Comparison of ENCODE assay signal across 8 cellular contexts in the genomic region with DNA sequence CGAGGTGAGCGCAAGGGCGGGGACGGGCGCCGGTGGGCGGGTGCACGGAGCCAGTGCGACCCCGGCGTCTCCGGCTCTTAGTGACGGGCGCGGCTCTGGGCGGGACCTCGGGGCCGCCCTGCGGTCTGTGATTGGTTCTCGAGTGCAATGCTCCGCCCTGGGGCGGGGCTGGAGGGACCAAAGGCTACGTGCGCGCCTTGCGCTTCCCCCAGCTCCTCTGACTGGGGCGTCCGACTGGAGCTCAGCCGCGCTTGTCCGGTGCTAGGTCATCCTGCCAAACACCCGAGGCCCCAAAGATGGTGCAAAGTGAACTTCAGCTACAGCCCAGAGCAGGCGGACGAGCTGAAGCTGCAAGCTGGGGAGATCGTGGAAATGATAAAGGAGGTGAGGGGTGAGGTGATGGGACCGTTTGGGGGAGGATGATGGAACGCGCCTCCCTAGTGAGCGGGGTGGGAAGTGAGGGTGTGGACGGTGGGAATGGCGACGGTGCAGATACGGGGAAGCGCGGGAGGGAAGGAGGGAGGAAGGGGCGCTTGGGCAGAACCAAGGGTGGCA. TPM values are rescaled to one million over a fixed set of nuclear protein-coding genes. Genes with fewer than 3 reads are reported as not detected.
DNase-seq lines count a peak whose midpoint lies in the region; ATAC-seq and TF ChIP-seq lines count a peak whose summit lies in the region.

No MANE protein-coding gene starts in this region.

- ATAC-seq in GM21529 (IDR thresholded peaks at IDR 0.05; ENCODE audit: unreplicated experiment) = peak; percentile 95
- ATAC-seq in stimulated activated naive CD8-positive, alpha-beta T cell treated with anti-CD3 and anti-CD28 coated beads, Interleukin-15, Interleukin-2, amounts not matched to agents 100 U/mL and 50 U/mL, for 24 hours = peak; percentile 97

- no peak for TF ChIP-seq RAD21 in Ishikawa (IDR thresholded peaks at IDR 0.05; ENCODE audit: low read depth)

- TF ChIP-seq CTCF in fibroblast of pulmonary artery (IDR thresholded peaks at IDR 0.05; ENCODE audit: low read length, missing control alignments) (no peak), nephron (IDR thresholded peaks at IDR 0.05; ENCODE audit: unreplicated experiment in 3 of 3) (no peak)

- H3K4me3 Mint-ChIP-seq in nephron = peak overlapping the region; percentile 92 to 95 (median 93)

- peaks cover 5% of the 10 kb centered on the region for H3K27me3 Mint-ChIP-seq in nephron (ENCODE audit: low read depth)

- peaks cover 5% of the 10 kb centered on the region for H3K4me1 Mint-ChIP-seq in nephron

- H3K27ac Mint-ChIP-seq in nephron = peak overlapping the region in 1 of 3 experiments; percentile 32

- no peak for TF ChIP-seq EP300 in Ishikawa (IDR thresholded peaks at IDR 0.05; ENCODE audit: borderline replicate concordance)

- H3K36me3 Mint-ChIP-seq in nephron (ENCODE audit: low read depth) = peaks cover 47% of the 10 kb centered on the region

- peak overlapping the region; percentile 53 for H3K4me3 ChIP-seq in fibroblast of pulmonary artery (replicated peaks; ENCODE audit: low read depth, low read length)

- DNase-seq in DMS153 (lab: John Stamatoyannopoulos, UW) (peak; percentile 96), fibroblast of pulmonary artery (ENCODE audit: low read depth) (peak; percentile 90)
- peak; percentile 80 to 86 for DNase-seq in activated T-helper 1 cell treated with anti-CD3 and anti-CD28 coated beads, Interleukin-2, amount 50 U/mL, for 16 hours (ENCODE audit: low read depth in 1 of 2, low spot score in 1 of 2)
- peak; percentile 96 for DNase-seq in stimulated activated naive CD8-positive, alpha-beta T cell treated with anti-CD3 and anti-CD28 coated beads, Interleukin-15, Interleukin-2, amounts not matched to agents 100 U/mL and 50 U/mL, for 24 hours

- no peaks in the 10 kb centered on the region for H3K9me3 Mint-ChIP-seq in nephron

TF ChIP-seq in Ishikawa, 13 proteins besides CTCF, POLR2A, EP300 and RAD21:
- TF ChIP-seq TAF1 (IDR thresholded peaks at IDR 0.05; ENCODE audit: low read depth) = peak; percentile 33; the same call in 1 of the 2 replicates
- no peak for TF ChIP-seq ZBTB7A (IDR thresholded peaks at IDR 0.05; ENCODE audit: low read depth)
- no peak for TF ChIP-seq FOXM1 (IDR thresholded peaks at IDR 0.05; ENCODE audit: borderline replicate concordance, low read depth)
- no peak for TF ChIP-seq TEAD4 (IDR thresholded peaks at IDR 0.05)
- peak; percentile 44; the same call in 1 of the 2 replicates for TF ChIP-seq YY1 (IDR thresholded peaks at IDR 0.05; ENCODE audit: low read depth)
- peak; percentile 39; the same call in 1 of the 2 replicates for TF ChIP-seq TCF12 (IDR thresholded peaks at IDR 0.05; ENCODE audit: low read depth)

TF ChIP-seq in PFSK-1, 5 proteins besides CTCF, POLR2A, EP300 and RAD21:
- TF ChIP-seq SIN3A (IDR thresholded peaks at IDR 0.05; ENCODE audit: borderline replicate concordance, insufficient read depth, low read length) (no peak), POLR2AphosphoS5 (IDR thresholded peaks at IDR 0.05; ENCODE audit: low read depth, low read length) (peak; percentile 90), TAF1 (IDR thresholded peaks at IDR 0.05; ENCODE audit: borderline replicate concordance, insufficient read depth, low read length) (no peak), FOXP2 (optimal IDR thresholded peaks at IDR 0.05; ENCODE audit: borderline replicate concordance, extremely low read depth, extremely low read length, insufficient read depth) (no peak)
- TF ChIP-seq, protein P1, sequence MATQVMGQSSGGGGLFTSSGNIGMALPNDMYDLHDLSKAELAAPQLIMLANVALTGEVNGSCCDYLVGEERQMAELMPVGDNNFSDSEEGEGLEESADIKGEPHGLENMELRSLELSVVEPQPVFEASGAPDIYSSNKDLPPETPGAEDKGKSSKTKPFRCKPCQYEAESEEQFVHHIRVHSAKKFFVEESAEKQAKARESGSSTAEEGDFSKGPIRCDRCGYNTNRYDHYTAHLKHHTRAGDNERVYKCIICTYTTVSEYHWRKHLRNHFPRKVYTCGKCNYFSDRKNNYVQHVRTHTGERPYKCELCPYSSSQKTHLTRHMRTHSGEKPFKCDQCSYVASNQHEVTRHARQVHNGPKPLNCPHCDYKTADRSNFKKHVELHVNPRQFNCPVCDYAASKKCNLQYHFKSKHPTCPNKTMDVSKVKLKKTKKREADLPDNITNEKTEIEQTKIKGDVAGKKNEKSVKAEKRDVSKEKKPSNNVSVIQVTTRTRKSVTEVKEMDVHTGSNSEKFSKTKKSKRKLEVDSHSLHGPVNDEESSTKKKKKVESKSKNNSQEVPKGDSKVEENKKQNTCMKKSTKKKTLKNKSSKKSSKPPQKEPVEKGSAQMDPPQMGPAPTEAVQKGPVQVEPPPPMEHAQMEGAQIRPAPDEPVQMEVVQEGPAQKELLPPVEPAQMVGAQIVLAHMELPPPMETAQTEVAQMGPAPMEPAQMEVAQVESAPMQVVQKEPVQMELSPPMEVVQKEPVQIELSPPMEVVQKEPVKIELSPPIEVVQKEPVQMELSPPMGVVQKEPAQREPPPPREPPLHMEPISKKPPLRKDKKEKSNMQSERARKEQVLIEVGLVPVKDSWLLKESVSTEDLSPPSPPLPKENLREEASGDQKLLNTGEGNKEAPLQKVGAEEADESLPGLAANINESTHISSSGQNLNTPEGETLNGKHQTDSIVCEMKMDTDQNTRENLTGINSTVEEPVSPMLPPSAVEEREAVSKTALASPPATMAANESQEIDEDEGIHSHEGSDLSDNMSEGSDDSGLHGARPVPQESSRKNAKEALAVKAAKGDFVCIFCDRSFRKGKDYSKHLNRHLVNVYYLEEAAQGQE (IDR thresholded peaks at IDR 0.05; ENCODE audit: insufficient read depth in 1 of 2, low read depth in 2 of 2, low read length in 2 of 2) = no peak

RNA-seq across cellular contexts. Expression of a gene that starts 0.8 kb away (rescaled TPM):
- polyA plus RNA-seq in PFSK-1 (2012; ENCODE audit: insufficient read length, low read depth) = 6.0 TPM

RNA-seq across cellular contexts. Expression of a gene that starts 16.5 kb away (rescaled TPM):
- polyA plus RNA-seq in PFSK-1 (2012; ENCODE audit: insufficient read length, low read depth) = 257 TPM

Comparison
In these comparisons a context has a peak if more than half of its experiments do, and no peak if none do; other contexts are left out.
1. Peak in every context shown above with its lines: DNase-seq, ATAC-seq and H3K4me3 ChIP-seq.